9 cellular contexts compared by ENCODE assay signal in genomic region chr2:17171446-17172049, GRCh38.
DNase-seq lines count a peak whose midpoint lies in the region; ATAC-seq and TF ChIP-seq lines count a peak whose summit lies in the region.
"Had no signal": no experiment of that assay in that cellular context is flagged by ENCODE, and none has a peak within 500 bp of the region (broad histone marks: within the 10 kb centered on the region; RNA-seq: fewer than 3 reads in every experiment).

No MANE protein-coding gene starts in this region.

- DNase-seq in NCI-H1436 (lab: John Stamatoyannopoulos, UW) (peak; percentile 17), NCI-H1436 treated with DMSO at 0.1 percent for 48 hours (lab: John Stamatoyannopoulos, UW) (no peak), NB4 (ENCODE audit: low read depth) (peak; percentile 36), endodermal cell (peak; percentile 89), suprapubic skin (ENCODE audit: low spot score in 2 of 2) (no peak)
- no peak for DNase-seq in activated naive CD4-positive, alpha-beta T cell treated with anti-CD3 and anti-CD28 coated beads, Interleukin-2, amount 50 U/mL, for 16 hours

- no peak for TF ChIP-seq POLR2A in NB4 (IDR thresholded peaks at IDR 0.05; ENCODE audit: extremely low read depth, insufficient read length)
- no peak for TF ChIP-seq POLR2A in suprapubic skin (IDR thresholded peaks at IDR 0.05)

- no peak for TF ChIP-seq EP300 in suprapubic skin (IDR thresholded peaks at IDR 0.05)

- 0 to 58% methylated on average over 2 to 7 of the region's 7 CpGs for WGBS in endodermal cell (ENCODE audit: insufficient coverage in 1 of 2, insufficient read length in 1 of 2), 2 experiments
- 33% methylated on average over 7 of the region's 7 CpGs for WGBS in suprapubic skin

- ATAC-seq in HG02571 (IDR thresholded peaks at IDR 0.05; ENCODE audit: unreplicated experiment), result peak; percentile 68

- H3K27ac Mint-ChIP-seq in endodermal cell (no peak overlapping the region), nephron (no peak overlapping the region)

- H3K4me1 ChIP-seq in endodermal cell (ENCODE audit: control insufficient read depth, insufficient read depth, low read length) (no peaks in the 10 kb centered on the region), suprapubic skin (no peaks in the 10 kb centered on the region)
- H3K4me1 ChIP-seq: BLaER1 treated with 17β-estradiol and CSF1 and Interleukin-3, amounts not matched to agents 10 nM and 100 nM had no signal

- H3K9ac ChIP-seq in endodermal cell (ENCODE audit: extremely low read depth, low read length, poor library complexity, severe bottlenecking), result no peak overlapping the region
- H3K9ac ChIP-seq: BLaER1 treated with 17β-estradiol and CSF1 and Interleukin-3, amounts not matched to agents 10 nM and 100 nM had no signal

- H3K27me3 Mint-ChIP-seq in endodermal cell (ENCODE audit: insufficient read depth) (no peaks in the 10 kb centered on the region), nephron (ENCODE audit: low read depth) (peaks cover 9% of the 10 kb centered on the region)

- H3K4me3 ChIP-seq in NB4 (ENCODE audit: low read depth, low read length), result no peak overlapping the region
- no peak overlapping the region for H3K4me3 ChIP-seq in endodermal cell (ENCODE audit: low read length)
- no peak overlapping the region for H3K4me3 ChIP-seq in suprapubic skin
- H3K4me3 ChIP-seq: BLaER1 treated with 17β-estradiol and CSF1 and Interleukin-3, amounts not matched to agents 10 nM and 100 nM had no signal

- H3K27ac ChIP-seq in endodermal cell (ENCODE audit: low read depth, low read length) (no peak overlapping the region), suprapubic skin (no peak overlapping the region)
- H3K27ac ChIP-seq: BLaER1 treated with 17β-estradiol and CSF1 and Interleukin-3, amounts not matched to agents 10 nM and 100 nM had no signal

- H3K9me3 Mint-ChIP-seq in endodermal cell (no peaks in the 10 kb centered on the region), nephron (no peaks in the 10 kb centered on the region)

- H3K9me3 ChIP-seq in endodermal cell (ENCODE audit: control insufficient read depth, low read length) (no peaks in the 10 kb centered on the region), suprapubic skin (no peaks in the 10 kb centered on the region)
- H3K9me3 ChIP-seq: BLaER1 treated with 17β-estradiol and CSF1 and Interleukin-3, amounts not matched to agents 10 nM and 100 nM had no signal

- peaks cover 4% of the 10 kb centered on the region for H3K4me1 Mint-ChIP-seq in endodermal cell
- H3K4me1 Mint-ChIP-seq in nephron, result no peaks in the 10 kb centered on the region

- H3K36me3 Mint-ChIP-seq in endodermal cell (ENCODE audit: low read depth) (no peaks in the 10 kb centered on the region), nephron (ENCODE audit: low read depth) (no peaks in the 10 kb centered on the region)

- H3K27me3 ChIP-seq in endodermal cell (ENCODE audit: control insufficient read depth, insufficient read depth, low read length, poor library complexity, severe bottlenecking) (no peaks in the 10 kb centered on the region), suprapubic skin (no peaks in the 10 kb centered on the region)
- H3K27me3 ChIP-seq: BLaER1 treated with 17β-estradiol and CSF1 and Interleukin-3, amounts not matched to agents 10 nM and 100 nM had no signal

- H3K36me3 ChIP-seq in endodermal cell (ENCODE audit: control insufficient read depth, insufficient read depth, low read length) (no peaks in the 10 kb centered on the region), suprapubic skin (no peaks in the 10 kb centered on the region)
- H3K36me3 ChIP-seq: BLaER1 treated with 17β-estradiol and CSF1 and Interleukin-3, amounts not matched to agents 10 nM and 100 nM had no signal

- H3K4me3 Mint-ChIP-seq in endodermal cell (no peak overlapping the region), nephron (no peak overlapping the region)

- TF ChIP-seq CTCF in NB4 (IDR thresholded peaks at IDR 0.05; ENCODE audit: low read depth, low read length) (peak; percentile 61), endodermal cell (conservative IDR thresholded peaks at IDR 0.05) (peak; percentile 83), nephron (IDR thresholded peaks at IDR 0.05; ENCODE audit: unreplicated experiment in 3 of 3) (peak; percentile 72 to 76 (median 75)), suprapubic skin (IDR thresholded peaks at IDR 0.05) (peak in 1 of 2 donors; percentile 68)

Comparison
In these comparisons a context has a peak if more than half of its experiments do, and no peak if none do; other contexts are left out.
1. DNase-seq: peak in NCI-H1436 (single experiment), NB4 (single experiment) and endodermal cell (single experiment); none in NCI-H1436 treated with DMSO at 0.1 percent for 48 hours (single experiment), activated naive CD4-positive, alpha-beta T cell treated with anti-CD3 and anti-CD28 coated beads, Interleukin-2, amount 50 U/mL, for 16 hours (single experiment) and suprapubic skin (0 of 2).